Comparison of ENCODE assay signal across 8 cellular contexts in the genomic region with DNA sequence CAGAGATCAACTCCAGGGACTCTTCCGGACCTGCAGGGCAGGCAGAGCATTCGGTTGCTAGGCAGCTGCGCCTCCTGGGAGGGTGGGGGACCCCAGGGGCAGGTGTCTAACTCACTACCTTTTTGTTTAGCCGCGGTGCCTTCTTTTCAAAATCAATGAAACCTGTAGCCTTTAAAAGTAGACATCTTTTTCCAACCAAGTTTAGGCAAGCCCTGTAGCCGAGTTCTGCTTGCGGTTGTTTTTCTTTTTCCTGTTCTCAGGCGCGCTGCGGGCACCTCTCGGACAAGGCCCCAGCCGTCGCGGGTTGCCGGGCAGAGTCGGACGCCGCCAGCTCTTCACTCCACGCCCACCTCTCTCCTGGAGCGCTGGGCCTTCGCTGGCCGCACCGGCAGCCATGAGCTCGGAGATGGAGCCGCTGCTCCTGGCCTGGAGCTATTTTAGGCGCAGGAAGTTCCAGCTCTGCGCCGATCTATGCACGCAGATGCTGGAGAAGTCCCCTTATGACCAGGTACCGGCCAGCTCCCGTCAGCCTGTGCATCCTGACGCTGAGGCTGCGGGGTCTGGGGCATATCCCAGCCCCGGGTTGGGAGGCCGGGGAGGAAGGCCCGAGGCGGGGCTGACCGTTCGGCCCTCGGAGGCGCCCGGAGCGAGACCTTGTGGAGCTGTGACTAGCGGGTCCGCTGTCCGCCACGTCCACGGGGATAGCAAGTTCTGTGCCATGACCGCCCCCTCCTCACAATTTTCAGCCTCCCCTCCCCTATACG.
DNase-seq lines count a peak whose midpoint lies in the region; ATAC-seq and TF ChIP-seq lines count a peak whose summit lies in the region.

TSS of gene TTC8 (plus strand) at position 338 of the 764 bp plus-strand sequence. CDS start at position 395, 57 bp downstream.

- H3K4me3 ChIP-seq in OCI-LY3 (ENCODE audit: low read length), result peak within 1 kb of the TSS; percentile 85

- no peaks in the 10 kb centered on the region for H3K9me3 ChIP-seq in OCI-LY3 (ENCODE audit: insufficient read depth, low read length)

- H3K36me3 ChIP-seq in OCI-LY3 (replicated peaks; ENCODE audit: low read depth, low read length), result no peaks in the 10 kb centered on the region

- DNase-seq in DMS 273 (lab: John Stamatoyannopoulos, UW; ENCODE audit: unreplicated experiment) (peak; percentile 95), HuH-7.5 (ENCODE audit: low spot score) (peak; percentile 76), activated T-cell treated with anti-CD3 and anti-CD28 coated beads for 24 hours (ENCODE audit: low read depth) (peak; percentile 72), epidermal melanocyte (ENCODE audit: insufficient read length, low spot score) (peak; percentile 76), midbrain (lab: John Stamatoyannopoulos, UW) (peak; percentile 85)
- peak; percentile 65 to 71 for DNase-seq in stimulated activated CD8-positive, alpha-beta memory T cell treated with anti-CD3 and anti-CD28 coated beads, Interleukin-15, amount 100 ng/mL, for 48 hours (ENCODE audit: low read depth in 2 of 2)

- no peaks in the 10 kb centered on the region for H3K79me2 ChIP-seq in OCI-LY3 (ENCODE audit: low read length)

- peak within 1 kb of the TSS; percentile 83 for H3K4me2 ChIP-seq in OCI-LY3 (ENCODE audit: low read length)

- H3K27me3 ChIP-seq in OCI-LY3 (ENCODE audit: low read depth, low read length), result peaks cover 11% of the 10 kb centered on the region

- peak within 1 kb of the TSS; percentile 61 for H3K9ac ChIP-seq in OCI-LY3 (ENCODE audit: low read length)

- H2AFZ ChIP-seq in OCI-LY3 (ENCODE audit: low read depth, low read length), result peak within 1 kb of the TSS; percentile 99

- TF ChIP-seq CTCF in OCI-LY3 (IDR thresholded peaks at IDR 0.05; ENCODE audit: low read depth, low read length), result no peak

- peaks cover 14% of the 10 kb centered on the region for H3K4me1 ChIP-seq in OCI-LY3 (ENCODE audit: low read length)

- ATAC-seq in GM21526 (IDR thresholded peaks at IDR 0.05; ENCODE audit: low FRiP score, unreplicated experiment), result peak; percentile 99

- H3K27ac ChIP-seq in OCI-LY3 (ENCODE audit: low read length), result peak within 1 kb of the TSS; percentile 55

- no peaks in the 10 kb centered on the region for H4K20me1 ChIP-seq in OCI-LY3 (ENCODE audit: insufficient read depth, low read length)

Comparison
In these comparisons a context has a peak if more than half of its experiments do, and no peak if none do; other contexts are left out.
1. Peak in every context shown above with its lines: DNase-seq, ATAC-seq, H3K4me3 ChIP-seq and H3K27ac ChIP-seq.